In the genomic region with DNA sequence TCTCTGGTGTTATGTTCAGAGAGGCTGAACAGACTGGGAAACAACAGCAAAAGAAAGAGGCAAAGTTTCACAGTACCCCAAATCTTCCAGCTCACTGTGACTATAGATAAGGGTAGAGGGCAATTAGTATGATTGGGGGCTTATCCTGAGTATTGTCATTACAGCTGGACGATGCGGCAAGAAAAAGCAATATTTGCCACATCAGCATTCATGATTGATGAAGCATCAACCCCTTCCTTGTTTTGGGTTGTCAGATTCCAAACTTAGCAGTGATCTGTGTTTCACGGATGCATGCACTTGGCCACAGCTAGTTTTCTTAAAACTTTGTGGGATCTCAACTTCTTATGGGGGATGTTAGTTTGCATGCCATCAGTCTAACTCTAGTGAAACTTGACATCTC, we compare ENCODE assay signal across 29 cellular contexts.
"Had no signal": no experiment of that assay in that cellular context is flagged by ENCODE, and none has a peak within 500 bp of the region (broad histone marks: within the 10 kb centered on the region; RNA-seq: fewer than 3 reads in every experiment).

No MANE protein-coding gene starts in this region.

- H3K4me3 ChIP-seq: ascending aorta, cardiac muscle cell had no signal

- DNase-seq: activated B cell treated with CpG ODN at 0.5 μM for 24 hours; activated CD4-positive, alpha-beta memory T cell treated with anti-CD3 and anti-CD28 coated beads, Interleukin-2, amount 10 ng/mL, durations not matched to agents 7 days and 5 days; activated CD4-positive, alpha-beta T cell treated with anti-CD3 and anti-CD28 coated beads for 4 hours; activated CD4-positive, alpha-beta T cell treated with anti-CD3 and anti-CD28 coated beads, Interleukin-2, amount 10 ng/mL, durations not matched to agents 7 days and 5 days; activated CD4-positive, alpha-beta T cell treated with anti-CD3 and anti-CD28 coated beads, Interleukin-2, amount 50 U/mL, for 48 hours; activated CD4-positive, CD25-positive, alpha-beta regulatory T cell treated with anti-CD3 and anti-CD28 coated beads, Interleukin-2, amount 50 U/mL, for 72 hours; activated CD8-positive, alpha-beta memory T cell treated with anti-CD3 and anti-CD28 coated beads for 24 hours; activated CD8-positive, alpha-beta memory T cell treated with anti-CD3 and anti-CD28 coated beads, Interleukin-2, amount 10 ng/mL, durations not matched to agents 7 days and 5 days; activated CD8-positive, alpha-beta memory T cell treated with anti-CD3 and anti-CD28 coated beads, Interleukin-2, amount 50 U/mL, for 48 hours; activated CD8-positive, alpha-beta T cell treated with anti-CD3 and anti-CD28 coated beads, Interleukin-2, amount 10 ng/mL, durations not matched to agents 7 days and 5 days; activated effector memory CD4-positive, alpha-beta T cell treated with Interleukin-2 at 50 U/mL for 16 hours; activated gamma-delta T cell; activated naive CD4-positive, alpha-beta T cell treated with anti-CD3 and anti-CD28 coated beads, Interleukin-2, amount 10 ng/mL, durations not matched to agents 7 days and 5 days; activated naive CD4-positive, alpha-beta T cell treated with Interleukin-2 at 50 U/mL for 16 hours; activated naive CD8-positive, alpha-beta T cell treated with anti-CD3 and anti-CD28 coated beads, Interleukin-2, amount 10 ng/mL, durations not matched to agents 7 days and 5 days; activated naive CD8-positive, alpha-beta T cell treated with anti-CD3 and anti-CD28 coated beads, Interleukin-2, amount 50 U/mL, for 24 hours; activated T-cell treated with anti-CD3 and anti-CD28 coated beads, Interleukin-2, amount 50 U/mL, for 24 hours; activated T-cell treated with anti-CD3 and anti-CD28 coated beads, Interleukin-2, amount 50 U/mL, for 48 hours; amygdala; anterior cingulate cortex; caudate nucleus; cerebellar nuclear complex; T-helper 2 cell; T-helper 9 cell had no signal

- H3K27me3 ChIP-seq: ascending aorta, cardiac muscle cell had no signal

- ATAC-seq: activated CD8-positive, alpha-beta memory T cell treated with anti-CD3 and anti-CD28 coated beads, Interleukin-2, amount 10 ng/mL, durations not matched to agents 7 days and 5 days; activated CD8-positive, alpha-beta T cell treated with anti-CD3 and anti-CD28 coated beads, Interleukin-2, amount 10 ng/mL, durations not matched to agents 7 days and 5 days; activated naive CD8-positive, alpha-beta T cell treated with anti-CD3 and anti-CD28 coated beads, Interleukin-2, amount 50 U/mL, for 24 hours had no signal

- H3K36me3 ChIP-seq: ascending aorta, cardiac muscle cell had no signal

- H3K4me1 ChIP-seq: ascending aorta had no signal

- H3K9me3 ChIP-seq: ascending aorta had no signal

- H3K27ac ChIP-seq: ascending aorta, cardiac muscle cell, VCaP had no signal

- FAIRE-seq: bronchial epithelial cell, TTC549 had no signal
